Comparison of ENCODE assay signal across 1 cellular context in genomic region chr6:136034422-136034821, GRCh38.
TF ChIP-seq lines count a peak whose summit lies in the region.

No MANE protein-coding gene starts in this region.

TF ChIP-seq in H1, 55 proteins besides CTCF, POLR2A, EP300 and RAD21 (continued from another document):
- no peak for TF ChIP-seq HDAC2 (IDR thresholded peaks at IDR 0.05; ENCODE audit: borderline replicate concordance in 1 of 2, low read depth in 2 of 2, low read length in 2 of 2)
- no peak for TF ChIP-seq CBX8 (IDR thresholded peaks at IDR 0.05; ENCODE audit: borderline replicate concordance, low read depth, low read length)
- TF ChIP-seq MAX (IDR thresholded peaks at IDR 0.05): no peak
- no peak for TF ChIP-seq TCF12 (IDR thresholded peaks at IDR 0.05; ENCODE audit: low read depth, low read length)
- TF ChIP-seq TEAD4 (IDR thresholded peaks at IDR 0.05; ENCODE audit: low read depth, low read length): no peak
- TF ChIP-seq TAF1 (IDR thresholded peaks at IDR 0.05; ENCODE audit: low read depth, low read length): no peak
